In genomic region chr10:9211228-9211627, GRCh38 we compare ENCODE assay signal across 1 cellular context.
TF ChIP-seq lines count a peak whose summit lies in the region.

No MANE protein-coding gene starts in this region.

TF ChIP-seq in GM23338, 12 proteins besides CTCF, POLR2A, EP300 and RAD21 (continued from another document):
- TF ChIP-seq, protein P1, sequence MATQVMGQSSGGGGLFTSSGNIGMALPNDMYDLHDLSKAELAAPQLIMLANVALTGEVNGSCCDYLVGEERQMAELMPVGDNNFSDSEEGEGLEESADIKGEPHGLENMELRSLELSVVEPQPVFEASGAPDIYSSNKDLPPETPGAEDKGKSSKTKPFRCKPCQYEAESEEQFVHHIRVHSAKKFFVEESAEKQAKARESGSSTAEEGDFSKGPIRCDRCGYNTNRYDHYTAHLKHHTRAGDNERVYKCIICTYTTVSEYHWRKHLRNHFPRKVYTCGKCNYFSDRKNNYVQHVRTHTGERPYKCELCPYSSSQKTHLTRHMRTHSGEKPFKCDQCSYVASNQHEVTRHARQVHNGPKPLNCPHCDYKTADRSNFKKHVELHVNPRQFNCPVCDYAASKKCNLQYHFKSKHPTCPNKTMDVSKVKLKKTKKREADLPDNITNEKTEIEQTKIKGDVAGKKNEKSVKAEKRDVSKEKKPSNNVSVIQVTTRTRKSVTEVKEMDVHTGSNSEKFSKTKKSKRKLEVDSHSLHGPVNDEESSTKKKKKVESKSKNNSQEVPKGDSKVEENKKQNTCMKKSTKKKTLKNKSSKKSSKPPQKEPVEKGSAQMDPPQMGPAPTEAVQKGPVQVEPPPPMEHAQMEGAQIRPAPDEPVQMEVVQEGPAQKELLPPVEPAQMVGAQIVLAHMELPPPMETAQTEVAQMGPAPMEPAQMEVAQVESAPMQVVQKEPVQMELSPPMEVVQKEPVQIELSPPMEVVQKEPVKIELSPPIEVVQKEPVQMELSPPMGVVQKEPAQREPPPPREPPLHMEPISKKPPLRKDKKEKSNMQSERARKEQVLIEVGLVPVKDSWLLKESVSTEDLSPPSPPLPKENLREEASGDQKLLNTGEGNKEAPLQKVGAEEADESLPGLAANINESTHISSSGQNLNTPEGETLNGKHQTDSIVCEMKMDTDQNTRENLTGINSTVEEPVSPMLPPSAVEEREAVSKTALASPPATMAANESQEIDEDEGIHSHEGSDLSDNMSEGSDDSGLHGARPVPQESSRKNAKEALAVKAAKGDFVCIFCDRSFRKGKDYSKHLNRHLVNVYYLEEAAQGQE (IDR thresholded peaks at IDR 0.05; ENCODE audit: unreplicated experiment) = no peak
- TF ChIP-seq ZNF114 (CRISPR knock-in tag; IDR thresholded peaks at IDR 0.05) (no peak), EZH2 (IDR thresholded peaks at IDR 0.05; ENCODE audit: low read depth, unreplicated experiment) (no peak), JUNB (IDR thresholded peaks at IDR 0.05; ENCODE audit: unreplicated experiment) (no peak), ZNF331 (CRISPR knock-in tag; IDR thresholded peaks at IDR 0.05; ENCODE audit: low read depth) (no peak), STAT1 (IDR thresholded peaks at IDR 0.05; ENCODE audit: unreplicated experiment) (no peak), EZH2phosphoT487 (IDR thresholded peaks at IDR 0.05; ENCODE audit: unreplicated experiment) (no peak), ZNF462 (CRISPR knock-in tag; IDR thresholded peaks at IDR 0.05) (no peak)
